In the genomic region with DNA sequence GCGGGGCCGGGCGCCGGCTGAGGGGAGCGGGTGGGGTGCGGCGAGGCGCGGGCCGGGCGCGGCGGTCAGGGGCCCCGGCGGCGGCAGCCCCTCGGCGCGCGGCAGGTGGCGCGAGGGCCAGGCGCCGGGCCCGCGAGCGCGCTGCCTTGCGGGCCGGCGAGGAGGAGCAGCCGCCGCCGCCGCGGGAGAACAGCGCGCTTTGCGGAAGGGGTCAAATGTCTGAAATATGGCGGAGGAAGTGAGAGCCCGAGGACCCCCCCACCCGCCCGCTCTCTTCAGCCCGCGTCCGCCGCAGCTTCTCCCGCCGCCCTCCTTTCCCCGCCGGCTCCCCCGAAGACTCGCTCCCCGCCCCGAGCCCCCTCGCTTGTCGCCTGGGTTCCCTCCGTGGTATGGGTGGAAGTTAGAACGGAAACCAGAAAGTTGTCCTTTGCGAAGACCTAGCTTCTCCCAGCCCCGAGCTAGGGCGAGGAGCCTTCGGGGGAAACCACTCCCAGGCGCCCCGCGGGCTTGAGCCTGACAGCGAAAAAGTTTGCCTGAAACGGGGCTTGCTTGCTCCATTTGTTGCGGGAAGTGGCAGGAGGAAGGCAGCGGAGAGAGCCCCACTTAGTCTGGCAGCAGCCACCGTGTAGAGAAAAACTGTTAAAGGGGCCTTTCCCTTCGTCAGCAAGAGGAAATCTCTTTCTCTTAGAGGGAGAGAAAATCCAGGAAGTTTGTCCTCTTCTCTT, we compare ENCODE assay signal across 8 cellular contexts. TPM values are rescaled to one million over a fixed set of nuclear protein-coding genes. Genes with fewer than 3 reads are reported as not detected.
A peak's percentile ranks its signal among the peaks of the same experiment; 100 is the strongest.
DNase-seq lines count a peak whose midpoint lies in the region; ATAC-seq and TF ChIP-seq lines count a peak whose summit lies in the region.

No MANE protein-coding gene starts in this region.

- H3K9me3 Mint-ChIP-seq in activated T-helper 17 cell treated with anti-CD3 and anti-CD28 coated beads, Interleukin-2, amount 50 U/mL, for 72 hours = no peaks in the 10 kb centered on the region

- WGBS in suprapubic skin = 1% methylated on average over 18 of the region's 72 CpGs

- H3K4me2 ChIP-seq in fibroblast of lung (ENCODE audit: extremely low read depth, insufficient read depth, low read length) = peak overlapping the region; percentile 97

- TF ChIP-seq CTCF in AG09319 (IDR thresholded peaks at IDR 0.05; ENCODE audit: low read depth, low read length) = no peak; the same call in 1 of the 2 replicates
- no peak for TF ChIP-seq CTCF in fibroblast of lung (conservative IDR thresholded peaks at IDR 0.05 in 1 of 2, IDR thresholded peaks at IDR 0.05 in 1 of 2; ENCODE audit: low read depth in 1 of 2, low read length in 2 of 2)
- no peak for TF ChIP-seq CTCF in suprapubic skin (IDR thresholded peaks at IDR 0.05)

- DNase-seq in AG09319 (ENCODE audit: extremely low read depth, low read depth) = peak; percentile 49
- DNase-seq in OCI-M1 (lab: John Stamatoyannopoulos, UW) = peak; percentile 67
- DNase-seq in fibroblast of lung (ENCODE audit: low read depth in 2 of 2) = peak; percentile 72 to 78
- DNase-seq in myocyte (ENCODE audit: low read depth) = peak; percentile 68
- peak; percentile 85 to 88 for DNase-seq in suprapubic skin (ENCODE audit: low spot score in 2 of 2)

- no peaks in the 10 kb centered on the region for H3K4me1 ChIP-seq in fibroblast of lung (ENCODE audit: control insufficient read depth, extremely low read depth, insufficient read depth, low read length)
- peaks cover 44% of the 10 kb centered on the region for H3K4me1 ChIP-seq in suprapubic skin

- H3K27me3 Mint-ChIP-seq in activated T-helper 17 cell treated with anti-CD3 and anti-CD28 coated beads, Interleukin-2, amount 50 U/mL, for 72 hours = no peaks in the 10 kb centered on the region

- H4K20me1 ChIP-seq in fibroblast of lung (ENCODE audit: control insufficient read depth, extremely low read depth, insufficient read depth, low read length) = peaks cover 3% of the 10 kb centered on the region

- peak in 1 of 2 donors; percentile 66 for TF ChIP-seq POLR2A in suprapubic skin (IDR thresholded peaks at IDR 0.05)

- peak overlapping the region; percentile 100 for H3K27ac Mint-ChIP-seq in activated T-helper 17 cell treated with anti-CD3 and anti-CD28 coated beads, Interleukin-2, amount 50 U/mL, for 72 hours

- H3K36me3 ChIP-seq in fibroblast of lung (ENCODE audit: control insufficient read depth, insufficient read depth, low read length) (no peaks in the 10 kb centered on the region), suprapubic skin (no peaks in the 10 kb centered on the region)

- peak overlapping the region; percentile 98 for H3K4me3 Mint-ChIP-seq in activated T-helper 17 cell treated with anti-CD3 and anti-CD28 coated beads, Interleukin-2, amount 50 U/mL, for 72 hours

- H3K4me3 ChIP-seq in fibroblast of lung (replicated peaks in 1 of 4; ENCODE audit: control extremely low read depth in 1 of 4, insufficient read depth in 1 of 4, low read depth in 3 of 4, low read length in 4 of 4) = peak overlapping the region; percentile 81 to 93 (median 88)
- H3K4me3 ChIP-seq in suprapubic skin = peak overlapping the region; percentile 84

- H3K9me3 ChIP-seq in fibroblast of lung (ENCODE audit: control insufficient read depth, insufficient read depth, low read depth, low read length) (no peaks in the 10 kb centered on the region), suprapubic skin (no peaks in the 10 kb centered on the region)

- H3K4me1 Mint-ChIP-seq in activated T-helper 17 cell treated with anti-CD3 and anti-CD28 coated beads, Interleukin-2, amount 50 U/mL, for 72 hours = peaks cover 31% of the 10 kb centered on the region

- H3K9ac ChIP-seq in fibroblast of lung (ENCODE audit: insufficient read depth, low read length) = peak overlapping the region; percentile 92

- no peak for TF ChIP-seq EP300 in suprapubic skin (IDR thresholded peaks at IDR 0.05)

- H3K36me3 Mint-ChIP-seq in activated T-helper 17 cell treated with anti-CD3 and anti-CD28 coated beads, Interleukin-2, amount 50 U/mL, for 72 hours (ENCODE audit: low read depth) = peaks cover 50% of the 10 kb centered on the region

- peaks cover 50% of the 10 kb centered on the region for H3K79me2 ChIP-seq in fibroblast of lung (ENCODE audit: control insufficient read depth, insufficient read depth, low read length)

- ATAC-seq in GM18870 (IDR thresholded peaks at IDR 0.05; ENCODE audit: unreplicated experiment) (peak; percentile 19), HG03135 (IDR thresholded peaks at IDR 0.05; ENCODE audit: unreplicated experiment) (peak; percentile 40)
- peak; percentile 21 for ATAC-seq in activated T-helper 17 cell treated with anti-CD3 and anti-CD28 coated beads, Interleukin-2, amount 50 U/mL, for 72 hours (replicated peaks)

- H3K27ac ChIP-seq in fibroblast of lung (ENCODE audit: insufficient read depth, low read length) (peak overlapping the region; percentile 96), suprapubic skin (peak overlapping the region; percentile 97)

- H2AFZ ChIP-seq in fibroblast of lung (ENCODE audit: low read length) = no peak overlapping the region

- H3K27me3 ChIP-seq in fibroblast of lung (ENCODE audit: control insufficient read depth, insufficient read depth, low read length) (no peaks in the 10 kb centered on the region), suprapubic skin (no peaks in the 10 kb centered on the region)

RNA-seq across cellular contexts. Expression of a gene that starts 0.6 kb away (rescaled TPM):
- total RNA-seq in activated T-helper 17 cell treated with anti-CD3 and anti-CD28 coated beads, Interleukin-2, amount 50 U/mL, for 72 hours = 100 to 1,000 TPM; 158 to 238 TPM
- total RNA-seq in fibroblast of lung = 121 and 194 TPM in 2 replicates
- 293 and 383 TPM in 2 replicates for polyA plus RNA-seq in fibroblast of lung
- 198 and 239 TPM in 2 replicates for polyA plus RNA-seq in fibroblast of lung (2012)
- 8.8 and 13.9 TPM in 2 replicates for polyA minus RNA-seq in fibroblast of lung (ENCODE audit: low replicate concordance)
- total RNA-seq in myocyte = 100 and 172 TPM in 2 replicates
- polyA plus RNA-seq in myocyte (2012) = 106 TPM
- 100 to 1,000 TPM in 3 of 4 donors, 10 to 100 TPM in 1; 95.2 to 154 (median 115) TPM for total RNA-seq in suprapubic skin

Comparison
In these comparisons a context has a peak if more than half of its experiments do, and no peak if none do; other contexts are left out.
1. Peak in every context shown above with its lines: DNase-seq, ATAC-seq, H3K4me3 ChIP-seq and H3K27ac ChIP-seq.